ENCODE assay signal across 8 cellular contexts in genomic region chr2:113156278-113157107, GRCh38. TPM values are rescaled to one million over a fixed set of nuclear protein-coding genes. Genes with fewer than 3 reads are reported as not detected.
DNase-seq lines count a peak whose midpoint lies in the region; ATAC-seq and TF ChIP-seq lines count a peak whose summit lies in the region.

No MANE protein-coding gene starts in this region.

- no peaks in the 10 kb centered on the region for H3K9me3 ChIP-seq in thymus (ENCODE audit: control insufficient read depth)

- H3K9me3 Mint-ChIP-seq in activated naive CD4-positive, alpha-beta T cell treated with anti-CD3 and anti-CD28 coated beads, Interleukin-2, amount 50 U/mL, for 24 hours, result no peaks in the 10 kb centered on the region
- H3K9me3 Mint-ChIP-seq in immature natural killer cell, result no peaks in the 10 kb centered on the region

- DNase-seq in activated naive CD4-positive, alpha-beta T cell treated with Interleukin-2 at 50 U/mL for 16 hours, result no peak
- DNase-seq in immature natural killer cell, result no peak
- DNase-seq in GM19240 (ENCODE audit: insufficient read length, low spot score), result no peak
- DNase-seq in SHP77 treated with DMSO at 0.1 percent for 48 hours (lab: John Stamatoyannopoulos, UW), result no peak

- no peaks in the 10 kb centered on the region for H3K4me1 ChIP-seq in thymus (ENCODE audit: control insufficient read depth, insufficient read depth, low read length)

- no peaks in the 10 kb centered on the region for H3K36me3 ChIP-seq in thymus (ENCODE audit: control insufficient read depth, insufficient read depth)

- no peak for TF ChIP-seq CTCF in WI38 (IDR thresholded peaks at IDR 0.05; ENCODE audit: low read depth, low read length)

- H3K36me3 Mint-ChIP-seq in activated naive CD4-positive, alpha-beta T cell treated with anti-CD3 and anti-CD28 coated beads, Interleukin-2, amount 50 U/mL, for 24 hours, result no peaks in the 10 kb centered on the region
- no peaks in the 10 kb centered on the region for H3K36me3 Mint-ChIP-seq in immature natural killer cell

- H3K27ac ChIP-seq in thymus (ENCODE audit: low read depth), result peak overlapping the region; percentile 62

- no peaks in the 10 kb centered on the region for H3K27me3 Mint-ChIP-seq in activated naive CD4-positive, alpha-beta T cell treated with anti-CD3 and anti-CD28 coated beads, Interleukin-2, amount 50 U/mL, for 24 hours
- H3K27me3 Mint-ChIP-seq in immature natural killer cell (ENCODE audit: low read depth in 3 of 3), result peaks cover 2 to 3% (median 2%) of the 10 kb centered on the region in 3 donors

- peaks cover 25% of the 10 kb centered on the region for H3K4me1 Mint-ChIP-seq in activated naive CD4-positive, alpha-beta T cell treated with anti-CD3 and anti-CD28 coated beads, Interleukin-2, amount 50 U/mL, for 24 hours
- peaks cover 14 to 22% of the 10 kb centered on the region in 2 donors for H3K4me1 Mint-ChIP-seq in immature natural killer cell

- ATAC-seq in HG03196 (IDR thresholded peaks at IDR 0.05; ENCODE audit: unreplicated experiment), result no peak

- H3K27me3 ChIP-seq in thymus (ENCODE audit: control insufficient read depth, insufficient read depth), result no peaks in the 10 kb centered on the region

- H3K27ac Mint-ChIP-seq in activated naive CD4-positive, alpha-beta T cell treated with anti-CD3 and anti-CD28 coated beads, Interleukin-2, amount 50 U/mL, for 24 hours, result peak overlapping the region; percentile 68
- H3K27ac Mint-ChIP-seq in immature natural killer cell, result peak overlapping the region in 5 of 6 donors; percentile 24 to 84 (median 65)

- H3K4me3 ChIP-seq in WI38 (ENCODE audit: low read depth, low read length) (0 out of 2 replicates have a peak overlapping the region, but pooled peaks have one; percentile 10), thymus (ENCODE audit: low read length) (peak overlapping the region; percentile 83)

- WGBS in thymus, result 79% methylated on average over 9 of the region's 9 CpGs

- peak overlapping the region; percentile 72 for H3K4me3 Mint-ChIP-seq in activated naive CD4-positive, alpha-beta T cell treated with anti-CD3 and anti-CD28 coated beads, Interleukin-2, amount 50 U/mL, for 24 hours
- peak overlapping the region; percentile 73 to 84 (median 78) for H3K4me3 Mint-ChIP-seq in immature natural killer cell

RNA-seq across cellular contexts. Expression of gene PSD4, which starts 17.3 kb away (rescaled TPM):
- 10 to 100 TPM; 17.0 to 72.3 (median 20.6) TPM for polyA plus RNA-seq in immature natural killer cell
- 92.1 TPM for polyA plus RNA-seq in thymus

RNA-seq across cellular contexts. Expression of gene IL1RN, which starts 29.1 kb away (rescaled TPM):
- 1 to 10 TPM in 2 of 3 donors, under 1 TPM in 1; 0.44 to 2.3 (median 1.9) TPM for polyA plus RNA-seq in immature natural killer cell
- polyA plus RNA-seq in thymus, result 16.9 TPM
